ENCODE assay signal across 3 cellular contexts in genomic region chr19:16668702-16669101, GRCh38.
TF ChIP-seq lines count a peak whose summit lies in the region.

No MANE protein-coding gene starts in this region.

TF ChIP-seq in HEK293, 187 proteins besides CTCF, POLR2A, EP300 and RAD21:
- 0 out of 2 replicates have a peak, but pooled peaks have one; percentile 38 for TF ChIP-seq PRDM10 (tag by site-specific recombination; IDR thresholded peaks at IDR 0.05)
TF ChIP-seq in HEK293: peak in this region for 1; not testable (repeated sequence) for 186.

TF ChIP-seq in HepG2, 621 proteins besides CTCF, POLR2A, EP300 and RAD21:
- TF ChIP-seq HNF4A (CRISPR knock-in tag; IDR thresholded peaks at IDR 0.05) (peak; percentile 37; the same call in 1 of the 2 replicates), ZNF460 (CRISPR knock-in tag; IDR thresholded peaks at IDR 0.05; ENCODE audit: borderline replicate concordance) (peak; percentile 79)

TF ChIP-seq in liver, 16 proteins besides CTCF, POLR2A, EP300 and RAD21:
- TF ChIP-seq HNF4A (conservative IDR thresholded peaks at IDR 0.05), result peak; percentile 47 to 52
TF ChIP-seq in liver: peak in this region for 1; not testable (repeated sequence) for 15.
